Comparison of ENCODE assay signal across 12 cellular contexts in genomic region chr10:119031496-119032059, GRCh38. TPM values are rescaled to one million over a fixed set of nuclear protein-coding genes. Genes with fewer than 3 reads are reported as not detected.
A peak's percentile ranks its signal among the peaks of the same experiment; 100 is the strongest.
DNase-seq lines count a peak whose midpoint lies in the region; ATAC-seq and TF ChIP-seq lines count a peak whose summit lies in the region.
"Had no signal": no experiment of that assay in that cellular context is flagged by ENCODE, and none has a peak within 500 bp of the region (broad histone marks: within the 10 kb centered on the region; RNA-seq: fewer than 3 reads in every experiment).

No MANE protein-coding gene starts in this region.

- peaks cover 17% of the 10 kb centered on the region for H3K36me3 ChIP-seq in KMS-11 (ENCODE audit: insufficient read depth)
- H3K36me3 ChIP-seq in adipocyte (ENCODE audit: control insufficient read depth, insufficient read depth, low read length, severe bottlenecking): peaks cover 47% of the 10 kb centered on the region

- peak overlapping the region; percentile 77 for H3K4me3 Mint-ChIP-seq in neural crest cell

- no peak overlapping the region for H2AFZ ChIP-seq in KMS-11 (ENCODE audit: low read depth)

- peaks cover 16% of the 10 kb centered on the region; the same call in 1 of the 2 replicates for H4K20me1 ChIP-seq in KMS-11 (ENCODE audit: insufficient read depth)

- H3K9ac ChIP-seq in KMS-11 (peak overlapping the region; percentile 60; the same call in 1 of the 2 replicates), adipocyte (ENCODE audit: low read length) (peak overlapping the region; percentile 79)

- TF ChIP-seq CTCF in KMS-11 (conservative IDR thresholded peaks at IDR 0.05; ENCODE audit: low read depth, low read length): no peak
- TF ChIP-seq CTCF in neural crest cell (conservative IDR thresholded peaks at IDR 0.05): no peak

- peaks cover 22% of the 10 kb centered on the region; the same call in 1 of the 2 replicates for H3K79me2 ChIP-seq in KMS-11 (ENCODE audit: insufficient read depth, low read depth)

- peaks cover 3% of the 10 kb centered on the region for H3K36me3 Mint-ChIP-seq in neural crest cell (ENCODE audit: low read depth)

- no peak overlapping the region for H3K4me3 ChIP-seq in KMS-11 (IDR thresholded peaks at IDR 0.05; ENCODE audit: insufficient read depth, low read depth, low read length)
- peak overlapping the region; percentile 84 for H3K4me3 ChIP-seq in adipocyte (ENCODE audit: low read length)

- peaks cover 4% of the 10 kb centered on the region for H3K27me3 Mint-ChIP-seq in neural crest cell (ENCODE audit: low read depth)

- H3K27ac ChIP-seq in KMS-11: peak overlapping the region; percentile 73; the same call in 1 of the 2 replicates

- peak overlapping the region; percentile 98 for H3K4me2 ChIP-seq in KMS-11

- H3K27me3 ChIP-seq in KMS-11 (ENCODE audit: insufficient read depth, low read depth) (no peaks in the 10 kb centered on the region), adipocyte (replicated peaks; ENCODE audit: control insufficient read depth, insufficient read depth, low read length) (no peaks in the 10 kb centered on the region)

- H3K27ac Mint-ChIP-seq in neural crest cell (ENCODE audit: unreplicated experiment): no peak overlapping the region
- H3K27ac Mint-ChIP-seq: stimulated activated naive B cell treated with anti-CD40 and anti-IgM and Interleukin-4, amounts not matched to agents 10 μg/mL and 1 μg/mL and 100 μg/mL, for 72 hours had no signal

- peaks cover 20% of the 10 kb centered on the region for H3K4me1 Mint-ChIP-seq in neural crest cell

- H3K4me1 ChIP-seq in KMS-11 (ENCODE audit: low read depth, poor library complexity, severe bottlenecking): peaks cover 33% of the 10 kb centered on the region
- peaks cover 24% of the 10 kb centered on the region for H3K4me1 ChIP-seq in adipocyte (ENCODE audit: control insufficient read depth, insufficient read depth, low read length)

- ATAC-seq in GM18511 (IDR thresholded peaks at IDR 0.05; ENCODE audit: unreplicated experiment) (no peak), HG02970 (IDR thresholded peaks at IDR 0.05; ENCODE audit: low FRiP score, unreplicated experiment) (no peak)

- no peaks in the 10 kb centered on the region for H3K9me3 ChIP-seq in adipocyte (ENCODE audit: control insufficient read depth, low read length)

- H3K9me3 Mint-ChIP-seq in neural crest cell: no peaks in the 10 kb centered on the region
- H3K9me3 Mint-ChIP-seq: stimulated activated naive B cell treated with anti-CD40 and anti-IgM and Interleukin-4, amounts not matched to agents 10 μg/mL and 1 μg/mL and 100 μg/mL, for 72 hours had no signal

- DNase-seq in NCI-H82 (lab: John Stamatoyannopoulos, UW): peak; percentile 36
- DNase-seq in NCI-H82 treated with DMSO at 0.1 percent for 48 hours (lab: John Stamatoyannopoulos, UW; ENCODE audit: unreplicated experiment): no peak
- DNase-seq in adipocyte (ENCODE audit: low read depth): no peak
- no peak for DNase-seq in neural crest cell (ENCODE audit: low read depth, low spot score)
- no peak for DNase-seq in iPS-NIHi7 (ENCODE audit: extremely low spot score)
- DNase-seq: ACHN; activated naive CD4-positive, alpha-beta T cell treated with anti-CD3 and anti-CD28 coated beads, Interleukin-2, amount 50 U/mL, for 16 hours; NCI-H187 treated with DMSO at 0.1 percent for 48 hours; stimulated activated naive B cell treated with anti-CD40 and anti-IgM and Interleukin-4, amounts not matched to agents 10 μg/mL and 1 μg/mL and 100 μg/mL, for 72 hours had no signal

RNA-seq across cellular contexts. Expression of gene NANOS1, which starts 2.1 kb away (rescaled TPM):
- 2.8 and 3.0 TPM in 2 replicates for total RNA-seq in neural crest cell

RNA-seq across cellular contexts. Expression of gene EIF3A, which starts 49.0 kb away (rescaled TPM):
- total RNA-seq in neural crest cell: 163 and 169 TPM in 2 replicates
